ENCODE assay signal across 8 cellular contexts in the genomic region with DNA sequence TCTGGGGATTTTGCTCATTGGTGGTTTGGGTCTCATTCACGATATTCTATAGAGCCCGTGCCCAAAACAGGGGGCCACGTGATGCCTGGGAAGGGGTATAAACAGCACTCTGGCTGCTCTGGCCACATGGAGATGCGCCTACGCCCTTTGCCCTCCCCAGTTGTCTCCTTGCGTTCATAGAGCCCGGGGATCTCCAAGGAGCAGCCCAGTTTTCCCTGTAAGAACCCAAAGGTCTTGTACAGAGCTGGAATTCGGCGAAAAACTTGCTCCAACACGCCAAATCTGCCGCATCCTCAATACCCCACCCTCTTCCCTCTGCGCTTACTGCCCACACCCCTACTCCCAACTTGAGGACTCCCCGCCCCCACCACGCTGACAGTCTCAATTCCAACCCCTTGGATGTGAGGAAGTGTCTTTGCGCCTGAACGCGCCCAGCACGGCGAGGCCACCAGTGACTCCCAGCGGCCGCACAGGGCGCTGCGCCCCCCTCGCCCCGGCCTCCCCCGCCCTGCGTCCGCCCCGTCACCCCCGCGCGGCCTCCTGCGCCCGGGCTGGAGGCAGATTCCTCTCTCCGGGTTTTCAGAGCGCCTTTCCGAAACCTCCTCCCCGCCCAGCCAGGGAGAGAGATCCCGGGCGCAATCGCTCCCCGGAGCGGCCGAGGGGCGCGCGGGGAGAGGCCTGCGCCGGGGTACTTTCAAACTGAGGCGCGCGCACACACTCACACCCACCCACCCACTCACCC. TPM values are rescaled to one million over a fixed set of nuclear protein-coding genes. Genes with fewer than 3 reads are reported as not detected.
DNase-seq lines count a peak whose midpoint lies in the region; ATAC-seq and TF ChIP-seq lines count a peak whose summit lies in the region.

A gene (plus strand): TSS at position 582 of the 742 bp plus-strand sequence. CDS start 558 bp downstream, outside the sequence.

- ATAC-seq in HG03469 (IDR thresholded peaks at IDR 0.05; ENCODE audit: unreplicated experiment) (no peak), GM21786 (IDR thresholded peaks at IDR 0.05; ENCODE audit: unreplicated experiment) (no peak)

- peaks cover 35% of the 10 kb centered on the region for H3K4me1 Mint-ChIP-seq in brain

- H3K36me3 ChIP-seq in iPS DF 6.9 (ENCODE audit: control insufficient read depth, insufficient read depth, low read length): no peaks in the 10 kb centered on the region

- peak within 1 kb of the TSS in 4 of 5 experiments; percentile 45 to 95 (median 84) for H3K27ac Mint-ChIP-seq in brain

- H3K27me3 Mint-ChIP-seq in brain: peaks cover 41% of the 10 kb centered on the region

- H3K36me3 Mint-ChIP-seq in brain: peaks cover 1% of the 10 kb centered on the region

- peak; percentile 28 to 38 for DNase-seq in NCI-H187 (lab: John Stamatoyannopoulos, UW)
- no peak for DNase-seq in NCI-H187 treated with DMSO at 0.1 percent for 48 hours (lab: John Stamatoyannopoulos, UW)
- DNase-seq in NCI-H2196 treated with DMSO at 0.1 percent for 48 hours (lab: John Stamatoyannopoulos, UW; ENCODE audit: unreplicated experiment): peak; percentile 54
- DNase-seq in iPS DF 6.9 (ENCODE audit: low read depth, low spot score): no peak
- no peak for DNase-seq in skeletal muscle cell (ENCODE audit: low read depth)

- H3K27ac ChIP-seq in iPS DF 6.9 (ENCODE audit: low read length): no peak within 1 kb of the TSS

- H3K4me1 ChIP-seq in iPS DF 6.9 (ENCODE audit: control insufficient read depth, insufficient read depth, low read length): peaks cover 2% of the 10 kb centered on the region; the same call in 1 of the 2 replicates

- WGBS in iPS DF 6.9 (ENCODE audit: insufficient coverage, insufficient read length): no CpG with 5 or more reads among the region's 52 CpGs

- peak; percentile 65 to 78 for TF ChIP-seq CTCF in brain (conservative IDR thresholded peaks at IDR 0.05)

- H3K9me3 ChIP-seq in iPS DF 6.9 (ENCODE audit: control insufficient read depth, insufficient read depth, low read length): no peaks in the 10 kb centered on the region

- H3K4me3 ChIP-seq in iPS DF 6.9 (ENCODE audit: low read length) (peak within 1 kb of the TSS; percentile 73), skeletal muscle cell (ENCODE audit: low read depth, low read length) (peak within 1 kb of the TSS; percentile 53)

- peaks cover 14% of the 10 kb centered on the region for H3K27me3 ChIP-seq in iPS DF 6.9 (ENCODE audit: control insufficient read depth, insufficient read depth, low read length)

- peak within 1 kb of the TSS; percentile 85 to 94 (median 91) for H3K4me3 Mint-ChIP-seq in brain

- peaks cover 2 to 10% (median 2%) of the 10 kb centered on the region in 5 experiments for H3K9me3 Mint-ChIP-seq in brain

RNA-seq across cellular contexts. Expression of the gene that starts here (rescaled TPM):
- polyA plus RNA-seq in brain (ENCODE audit: insufficient read depth, low read depth, low replicate concordance): 1.7 TPM

Comparison
In these comparisons a context has a peak if more than half of its experiments do, and no peak if none do; other contexts are left out.
1. DNase-seq: peak in NCI-H187 (2 of 2) and NCI-H2196 treated with DMSO at 0.1 percent for 48 hours (single experiment); none in NCI-H187 treated with DMSO at 0.1 percent for 48 hours (single experiment), iPS DF 6.9 (single experiment) and skeletal muscle cell (single experiment).